Comparison of ENCODE assay signal across 8 cellular contexts in genomic region chr4:109406337-109406931, GRCh38. TPM values are rescaled to one million over a fixed set of nuclear protein-coding genes. Genes with fewer than 3 reads are reported as not detected.
DNase-seq lines count a peak whose midpoint lies in the region; ATAC-seq and TF ChIP-seq lines count a peak whose summit lies in the region.

No MANE protein-coding gene starts in this region.

- peak; percentile 86 for ATAC-seq in GM21390 (IDR thresholded peaks at IDR 0.05; ENCODE audit: unreplicated experiment)

- CTCF ChIA-PET in RWPE1 (lab: Yijun Ruan, JAX): interaction anchor here (0.6 to 0.7 kb wide), 4 partner anchors 22 to 1347 kb away, joined by 3 to 4 read pairs (median 4); no protein-coding TSS in a partner anchor

- peak; percentile 72 for TF ChIP-seq CTCF in RWPE1 (conservative IDR thresholded peaks at IDR 0.05; ENCODE audit: low read depth)
- TF ChIP-seq CTCF in epithelial cell of esophagus (IDR thresholded peaks at IDR 0.05; ENCODE audit: insufficient read depth, low read depth, low read length, missing control alignments): peak; percentile 72

- H3K27ac ChIP-seq in RWPE1: no peak overlapping the region

- peak; percentile 14 for DNase-seq in activated gamma-delta T cell treated with Interleukin-2 at 50 U/mL for 16 hours
- DNase-seq in activated gamma-delta T cell (lab: John Stamatoyannopoulos, UW): no peak
- peak; percentile 16 for DNase-seq in HS-5 (ENCODE audit: low read depth)
- peak; percentile 56 for DNase-seq in RWPE1 (ENCODE audit: low spot score)
- DNase-seq in epithelial cell of esophagus (ENCODE audit: low read depth): peak; percentile 77
- peak; percentile 80 for DNase-seq in myocyte (ENCODE audit: low read depth)
- no peak for DNase-seq in HK-2 (ENCODE audit: unreplicated experiment)

- H3K4me3 ChIP-seq in epithelial cell of esophagus (ENCODE audit: low read length): no peak overlapping the region

- POLR2A ChIA-PET in RWPE1 (lab: Yijun Ruan, JAX; ENCODE audit: low non-redundant PET): no interaction called here

RNA-seq across cellular contexts. Expression of gene SEC24B, which starts 27.2 kb away (rescaled TPM):
- 22.7 and 27.9 TPM in 2 replicates for total RNA-seq in myocyte
- polyA plus RNA-seq in myocyte (2012): 15.4 TPM

Comparison
In these comparisons a context has a peak if more than half of its experiments do, and no peak if none do; other contexts are left out.
1. DNase-seq: peak in activated gamma-delta T cell treated with Interleukin-2 at 50 U/mL for 16 hours (single experiment), HS-5 (single experiment), RWPE1 (single experiment), epithelial cell of esophagus (single experiment) and myocyte (single experiment); none in activated gamma-delta T cell (single experiment) and HK-2 (single experiment).